Comparison of ENCODE assay signal across 8 cellular contexts in genomic region chrX:48958635-48959094, GRCh38. TPM values are rescaled to one million over a fixed set of nuclear protein-coding genes. Genes with fewer than 3 reads are reported as not detected.
DNase-seq lines count a peak whose midpoint lies in the region; ATAC-seq and TF ChIP-seq lines count a peak whose summit lies in the region.

No MANE protein-coding gene starts in this region.

- no peak for ATAC-seq in activated naive CD8-positive, alpha-beta T cell treated with anti-CD3 and anti-CD28 coated beads, Interleukin-2, amount 50 U/mL, for 24 hours
- ATAC-seq in left ventricle myocardium superior (peak; percentile 2), HG02884 (IDR thresholded peaks at IDR 0.05; ENCODE audit: unreplicated experiment) (no peak)

- DNase-seq in EH (ENCODE audit: low read depth) (peak; percentile 78), NB4 (ENCODE audit: low read depth) (peak; percentile 36), left ventricle myocardium superior (peak; percentile 51), renal cortical epithelial cell (ENCODE audit: low read depth) (peak; percentile 37), midbrain (lab: John Stamatoyannopoulos, UW) (no peak), cortex of kidney (lab: John Stamatoyannopoulos, UW) (no peak)
- no peak for DNase-seq in activated naive CD8-positive, alpha-beta T cell treated with anti-CD3 and anti-CD28 coated beads, Interleukin-2, amount 50 U/mL, for 24 hours

- H3K4me3 Mint-ChIP-seq in activated naive CD8-positive, alpha-beta T cell treated with anti-CD3 and anti-CD28 coated beads, Interleukin-2, amount 50 U/mL, for 24 hours, result peak overlapping the region; percentile 95

- intact Hi-C loops in left ventricle myocardium superior (cut with micrococcal nuclease), result no loop called here

- peaks cover 39% of the 10 kb centered on the region for H3K4me1 Mint-ChIP-seq in activated naive CD8-positive, alpha-beta T cell treated with anti-CD3 and anti-CD28 coated beads, Interleukin-2, amount 50 U/mL, for 24 hours

- peaks cover 5% of the 10 kb centered on the region for H3K36me3 Mint-ChIP-seq in activated naive CD8-positive, alpha-beta T cell treated with anti-CD3 and anti-CD28 coated beads, Interleukin-2, amount 50 U/mL, for 24 hours (ENCODE audit: low read depth)

- no peaks in the 10 kb centered on the region for H3K9me3 Mint-ChIP-seq in activated naive CD8-positive, alpha-beta T cell treated with anti-CD3 and anti-CD28 coated beads, Interleukin-2, amount 50 U/mL, for 24 hours

- no peak for TF ChIP-seq CTCF in NB4 (IDR thresholded peaks at IDR 0.05; ENCODE audit: low read depth, low read length)

- TF ChIP-seq POLR2A in NB4 (IDR thresholded peaks at IDR 0.05; ENCODE audit: extremely low read depth, insufficient read length), result no peak

- H3K4me3 ChIP-seq in NB4 (ENCODE audit: low read depth, low read length), result peak overlapping the region; percentile 68

- no peaks in the 10 kb centered on the region for H3K27me3 Mint-ChIP-seq in activated naive CD8-positive, alpha-beta T cell treated with anti-CD3 and anti-CD28 coated beads, Interleukin-2, amount 50 U/mL, for 24 hours

- H3K27ac Mint-ChIP-seq in activated naive CD8-positive, alpha-beta T cell treated with anti-CD3 and anti-CD28 coated beads, Interleukin-2, amount 50 U/mL, for 24 hours, result peak overlapping the region; percentile 100

RNA-seq across cellular contexts. Expression of gene OTUD5, which starts 1.3 kb away (rescaled TPM):
- total RNA-seq in left ventricle myocardium superior (18.9 TPM), renal cortical epithelial cell (37.2 and 61.6 TPM in 2 replicates)

RNA-seq across cellular contexts. Expression of gene KCND1, which starts 13.0 kb away (rescaled TPM):
- total RNA-seq in left ventricle myocardium superior, result 0.47 TPM
- total RNA-seq in renal cortical epithelial cell, result 7.1 and 14.0 TPM in 2 replicates

RNA-seq across cellular contexts. Expression of gene PIM2, which starts 39.8 kb away (rescaled TPM):
- total RNA-seq in left ventricle myocardium superior (3.9 TPM), renal cortical epithelial cell (14.1 and 17.2 TPM in 2 replicates)

RNA-seq across cellular contexts. Expression of gene GRIPAP1, which starts 43.4 kb away (rescaled TPM):
- total RNA-seq in left ventricle myocardium superior, result 18.1 TPM
- total RNA-seq in renal cortical epithelial cell, result 29.0 and 40.7 TPM in 2 replicates

RNA-seq across cellular contexts. Expression of gene SLC35A2, which starts 47.2 kb away (rescaled TPM):
- total RNA-seq in left ventricle myocardium superior (15.7 TPM), renal cortical epithelial cell (24.8 and 34.1 TPM in 2 replicates)

Comparison
In these comparisons a context has a peak if more than half of its experiments do, and no peak if none do; other contexts are left out.
1. DNase-seq: peak in EH (single experiment), NB4 (single experiment), left ventricle myocardium superior (single experiment) and renal cortical epithelial cell (single experiment); none in activated naive CD8-positive, alpha-beta T cell treated with anti-CD3 and anti-CD28 coated beads, Interleukin-2, amount 50 U/mL, for 24 hours (single experiment), midbrain (single experiment) and cortex of kidney (single experiment).